Comparison of ENCODE assay signal across 8 cellular contexts in the genomic region with DNA sequence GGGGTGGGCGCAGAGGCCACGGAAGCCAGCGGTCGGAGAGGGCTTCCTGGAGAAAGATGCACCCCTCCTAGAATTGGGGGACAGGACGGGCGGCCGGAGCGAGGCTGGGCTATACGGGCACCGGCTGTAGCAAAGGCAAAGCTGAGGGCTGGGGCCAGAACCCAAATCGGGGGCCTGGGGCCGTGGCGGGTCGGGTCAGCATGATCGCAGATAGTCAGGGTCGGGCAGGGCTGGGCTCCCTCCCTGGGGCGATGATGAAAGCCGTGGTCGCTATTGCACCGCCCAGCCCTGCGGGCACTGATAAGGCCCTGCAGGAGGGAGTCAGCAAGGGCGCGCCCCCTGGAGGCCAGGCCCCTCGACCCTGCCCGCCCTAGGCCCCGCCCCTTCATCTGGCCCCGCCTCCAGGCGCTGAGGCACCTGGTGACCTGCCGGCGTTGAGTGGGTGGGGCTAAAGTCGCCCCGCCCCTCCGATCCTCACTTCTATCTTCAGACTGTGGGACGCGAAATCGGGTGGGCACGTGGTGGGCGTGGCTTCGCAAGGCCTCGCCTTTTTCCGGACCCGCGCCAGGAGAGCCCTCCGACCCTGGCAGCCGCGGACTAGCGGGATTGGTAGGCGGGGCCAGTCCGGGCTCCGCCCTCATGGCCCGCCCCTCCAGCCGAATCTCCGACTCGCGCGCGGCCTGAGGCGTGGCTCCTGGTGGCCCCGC. TPM values are rescaled to one million over a fixed set of nuclear protein-coding genes. Genes with fewer than 3 reads are reported as not detected.
DNase-seq lines count a peak whose midpoint lies in the region; ATAC-seq and TF ChIP-seq lines count a peak whose summit lies in the region.

No MANE protein-coding gene starts in this region.

- H3K4me1 Mint-ChIP-seq in CD14-positive monocyte: peaks cover 56% of the 10 kb centered on the region
- peaks cover 50% of the 10 kb centered on the region for H3K4me1 Mint-ChIP-seq in activated CD4-positive, alpha-beta T cell treated with anti-CD3 and anti-CD28 coated beads, Interleukin-2, amount 10 ng/mL, durations not matched to agents 24 days and 14 days

- ATAC-seq in GM19351 (IDR thresholded peaks at IDR 0.05; ENCODE audit: unreplicated experiment): peak; percentile 50
- ATAC-seq in HG03469 (IDR thresholded peaks at IDR 0.05; ENCODE audit: unreplicated experiment): peak; percentile 55
- ATAC-seq in left lobe of liver: peak; percentile 87

- H3K27me3 Mint-ChIP-seq in CD14-positive monocyte (ENCODE audit: low read depth in 3 of 3): peaks cover 0 to 8% (median 0%) of the 10 kb centered on the region in 3 donors
- no peaks in the 10 kb centered on the region for H3K27me3 Mint-ChIP-seq in activated CD4-positive, alpha-beta T cell treated with anti-CD3 and anti-CD28 coated beads, Interleukin-2, amount 10 ng/mL, durations not matched to agents 24 days and 14 days

- H3K4me3 Mint-ChIP-seq in CD14-positive monocyte: peak overlapping the region; percentile 84 to 85
- peak overlapping the region; percentile 88 for H3K4me3 Mint-ChIP-seq in activated CD4-positive, alpha-beta T cell treated with anti-CD3 and anti-CD28 coated beads, Interleukin-2, amount 10 ng/mL, durations not matched to agents 24 days and 14 days

- H3K27ac ChIP-seq in coronary artery: peak overlapping the region; percentile 81 to 94

- peak; percentile 75 for TF ChIP-seq CTCF in CD14-positive monocyte (IDR thresholded peaks at IDR 0.05)
- TF ChIP-seq CTCF in coronary artery (IDR thresholded peaks at IDR 0.05): peak; percentile 24

- peaks cover 0 to 2% (median 0%) of the 10 kb centered on the region in 7 donors for H3K9me3 Mint-ChIP-seq in CD14-positive monocyte
- no peaks in the 10 kb centered on the region for H3K9me3 Mint-ChIP-seq in activated CD4-positive, alpha-beta T cell treated with anti-CD3 and anti-CD28 coated beads, Interleukin-2, amount 10 ng/mL, durations not matched to agents 24 days and 14 days

- H3K36me3 Mint-ChIP-seq in CD14-positive monocyte: peaks cover 7 to 23% of the 10 kb centered on the region in 2 donors
- H3K36me3 Mint-ChIP-seq in activated CD4-positive, alpha-beta T cell treated with anti-CD3 and anti-CD28 coated beads, Interleukin-2, amount 10 ng/mL, durations not matched to agents 24 days and 14 days (ENCODE audit: low read depth): peaks cover 18% of the 10 kb centered on the region

- peak overlapping the region; percentile 93 for H3K4me3 ChIP-seq in coronary artery

- DNase-seq in CD14-positive monocyte (ENCODE audit: low spot score): peak; percentile 99
- DNase-seq in NCI-H526 (lab: John Stamatoyannopoulos, UW): peak; percentile 90 to 97
- DNase-seq in activated CD4-positive, alpha-beta T cell treated with anti-CD3 and anti-CD28 coated beads, Interleukin-2, amount 10 ng/mL, durations not matched to agents 24 days and 14 days: peak; percentile 99
- DNase-seq in coronary artery (ENCODE audit: low spot score): peak; percentile 94
- DNase-seq in left lobe of liver (ENCODE audit: low spot score): peak; percentile 97
- peak; percentile 99 for DNase-seq in stimulated activated CD4-positive, alpha-beta T cell treated with anti-CD3 and anti-CD28 coated beads, Interleukin-2, amount 100 ng/mL, for 4 hours (ENCODE audit: low read depth)

- intact Hi-C loops in CD14-positive monocyte (cut with micrococcal nuclease): loop anchor here (1.0 to 10.0 kb wide), 3 partner anchors 8 to 91 kb away; no protein-coding TSS in a partner anchor
- intact Hi-C loops in activated CD4-positive, alpha-beta T cell treated with anti-CD3 and anti-CD28 coated beads, Interleukin-2, amount 10 ng/mL, durations not matched to agents 24 days and 14 days (cut with micrococcal nuclease): loop anchor here (2.0 to 10.0 kb wide), 3 partner anchors 142 to 1009 kb away; partner anchors contain the start of genes ATXN2 and PTPN11

- peak overlapping the region; percentile 91 to 100 (median 97) for H3K27ac Mint-ChIP-seq in CD14-positive monocyte
- H3K27ac Mint-ChIP-seq in activated CD4-positive, alpha-beta T cell treated with anti-CD3 and anti-CD28 coated beads, Interleukin-2, amount 10 ng/mL, durations not matched to agents 24 days and 14 days: peak overlapping the region; percentile 96

RNA-seq across cellular contexts. Expression of gene SH2B3, which starts 0.4 kb away (rescaled TPM):
- 10 to 100 TPM; 15.2 to 33.5 TPM for polyA plus RNA-seq in CD14-positive monocyte
- total RNA-seq in activated CD4-positive, alpha-beta T cell treated with anti-CD3 and anti-CD28 coated beads, Interleukin-2, amount 10 ng/mL, durations not matched to agents 24 days and 14 days: 43.4 and 44.1 TPM in 2 replicates
- 11.7 TPM for total RNA-seq in left lobe of liver

RNA-seq across cellular contexts. Expression of gene PHETA1, which starts 36.4 kb away (rescaled TPM):
- polyA plus RNA-seq in CD14-positive monocyte: 1 to 10 TPM; 3.4 to 4.9 TPM
- total RNA-seq in activated CD4-positive, alpha-beta T cell treated with anti-CD3 and anti-CD28 coated beads, Interleukin-2, amount 10 ng/mL, durations not matched to agents 24 days and 14 days: 2.3 and 3.0 TPM in 2 replicates
- total RNA-seq in left lobe of liver: 9.4 TPM

Comparison
In these comparisons a context has a peak if more than half of its experiments do, and no peak if none do; other contexts are left out.
1. Peak in every context shown above with its lines: DNase-seq, ATAC-seq, H3K4me3 ChIP-seq and H3K27ac ChIP-seq.